Comparison of ENCODE assay signal across 12 cellular contexts in genomic region chr5:143406408-143406807, GRCh38. TPM values are rescaled to one million over a fixed set of nuclear protein-coding genes. Genes with fewer than 3 reads are reported as not detected.
A peak's percentile ranks its signal among the peaks of the same experiment; 100 is the strongest.
DNase-seq lines count a peak whose midpoint lies in the region; TF ChIP-seq lines count a peak whose summit lies in the region.
"Had no signal": no experiment of that assay in that cellular context is flagged by ENCODE, and none has a peak within 500 bp of the region (broad histone marks: within the 10 kb centered on the region; RNA-seq: fewer than 3 reads in every experiment).

No MANE protein-coding gene starts in this region.

- H3K27me3 Mint-ChIP-seq in activated CD4-positive, alpha-beta T cell treated with anti-CD3 and anti-CD28 coated beads, Interleukin-2, amount 10 ng/mL, durations not matched to agents 24 days and 14 days = no peaks in the 10 kb centered on the region
- peaks cover 3% of the 10 kb centered on the region for H3K27me3 Mint-ChIP-seq in activated naive CD8-positive, alpha-beta T cell treated with anti-CD3 and anti-CD28 coated beads for 36 hours
- H3K27me3 Mint-ChIP-seq in neural progenitor cell (ENCODE audit: insufficient read depth, low read depth) = peaks cover 12% of the 10 kb centered on the region

- H3K9me3 ChIP-seq in Loucy (ENCODE audit: insufficient read depth, low read depth, low read length) (no peaks in the 10 kb centered on the region), neural progenitor cell (ENCODE audit: low read depth) (no peaks in the 10 kb centered on the region)
- H3K9me3 ChIP-seq: suprapubic skin had no signal

- H3K9me3 Mint-ChIP-seq in activated CD4-positive, alpha-beta T cell treated with anti-CD3 and anti-CD28 coated beads, Interleukin-2, amount 10 ng/mL, durations not matched to agents 24 days and 14 days = peaks cover 19% of the 10 kb centered on the region
- no peaks in the 10 kb centered on the region for H3K9me3 Mint-ChIP-seq in activated naive CD8-positive, alpha-beta T cell treated with anti-CD3 and anti-CD28 coated beads for 36 hours
- peaks cover 4% of the 10 kb centered on the region for H3K9me3 Mint-ChIP-seq in neural progenitor cell

- no peak overlapping the region for H2AFZ ChIP-seq in Loucy (ENCODE audit: low read length)
- H2AFZ ChIP-seq in neural progenitor cell (replicated peaks) = no peak overlapping the region

- H3K36me3 Mint-ChIP-seq in activated CD4-positive, alpha-beta T cell treated with anti-CD3 and anti-CD28 coated beads, Interleukin-2, amount 10 ng/mL, durations not matched to agents 24 days and 14 days (ENCODE audit: low read depth) = peaks cover 5% of the 10 kb centered on the region
- H3K36me3 Mint-ChIP-seq in activated naive CD8-positive, alpha-beta T cell treated with anti-CD3 and anti-CD28 coated beads for 36 hours = peaks cover 11% of the 10 kb centered on the region
- no peaks in the 10 kb centered on the region for H3K36me3 Mint-ChIP-seq in neural progenitor cell

- H3K27me3 ChIP-seq in Loucy (ENCODE audit: insufficient read depth, low read length, poor library complexity, severe bottlenecking) (no peaks in the 10 kb centered on the region), neural progenitor cell (peaks cover 61% of the 10 kb centered on the region)
- H3K27me3 ChIP-seq: suprapubic skin had no signal

- H3K9ac ChIP-seq in Loucy (ENCODE audit: low read depth, low read length, poor library complexity, severe bottlenecking) = no peak overlapping the region
- no peak overlapping the region for H3K9ac ChIP-seq in neural progenitor cell

- H3K4me3 Mint-ChIP-seq in activated CD4-positive, alpha-beta T cell treated with anti-CD3 and anti-CD28 coated beads, Interleukin-2, amount 10 ng/mL, durations not matched to agents 24 days and 14 days = peak overlapping the region; percentile 68
- peak overlapping the region; percentile 81 for H3K4me3 Mint-ChIP-seq in activated naive CD8-positive, alpha-beta T cell treated with anti-CD3 and anti-CD28 coated beads for 36 hours
- peak overlapping the region; percentile 97 for H3K4me3 Mint-ChIP-seq in neural progenitor cell

- H3K79me2 ChIP-seq in Loucy (ENCODE audit: insufficient read depth, low read length) (peaks cover 20% of the 10 kb centered on the region), neural progenitor cell (ENCODE audit: low read depth) (no peaks in the 10 kb centered on the region)

- H3F3A ChIP-seq in Loucy (ENCODE audit: low read depth) = no peaks in the 10 kb centered on the region
- H3F3A ChIP-seq in neural progenitor cell (ENCODE audit: low read depth) = peaks cover 18% of the 10 kb centered on the region

- no peaks in the 10 kb centered on the region for H3K36me3 ChIP-seq in Loucy (ENCODE audit: insufficient read depth, low read length)
- H3K36me3 ChIP-seq in neural progenitor cell = no peaks in the 10 kb centered on the region
- H3K36me3 ChIP-seq: suprapubic skin had no signal

- peak overlapping the region; percentile 84 for H3K27ac Mint-ChIP-seq in activated CD4-positive, alpha-beta T cell treated with anti-CD3 and anti-CD28 coated beads, Interleukin-2, amount 10 ng/mL, durations not matched to agents 24 days and 14 days
- H3K27ac Mint-ChIP-seq in activated naive CD8-positive, alpha-beta T cell treated with anti-CD3 and anti-CD28 coated beads for 36 hours = peak overlapping the region; percentile 79
- no peak overlapping the region for H3K27ac Mint-ChIP-seq in neural progenitor cell

- H4K20me1 ChIP-seq in Loucy (ENCODE audit: insufficient read depth, low read length, poor library complexity, severe bottlenecking) = peaks cover 14% of the 10 kb centered on the region
- peaks cover 8% of the 10 kb centered on the region for H4K20me1 ChIP-seq in neural progenitor cell (ENCODE audit: low read depth)

- DNase-seq in activated CD4-positive, alpha-beta T cell treated with anti-CD3 and anti-CD28 coated beads, Interleukin-2, amount 10 ng/mL, durations not matched to agents 24 days and 14 days = no peak
- DNase-seq in activated CD4-positive, alpha-beta T cell treated with anti-CD3 and anti-CD28 coated beads for 4 hours = no peak
- no peak for DNase-seq in activated naive CD8-positive, alpha-beta T cell treated with anti-CD3 and anti-CD28 coated beads for 36 hours
- no peak for DNase-seq in neural progenitor cell (ENCODE audit: low spot score)
- no peak for DNase-seq in NCI-H128 (lab: John Stamatoyannopoulos, UW; ENCODE audit: unreplicated experiment)
- no peak for DNase-seq in substantia nigra (lab: John Stamatoyannopoulos, UW)
- no peak for DNase-seq in Kasumi-1 (lab: John Stamatoyannopoulos, UW)
- DNase-seq: activated gamma-delta T cell; central memory CD4-positive, alpha-beta T cell; NCI-H1048 had no signal

- H3K4me2 ChIP-seq in Loucy (ENCODE audit: low read depth, low read length, poor library complexity, severe bottlenecking) (peak overlapping the region; percentile 92), neural progenitor cell (no peak overlapping the region)

- H3K27ac ChIP-seq in neural progenitor cell (no peak overlapping the region), substantia nigra (ENCODE audit: low read depth, low read length, poor library complexity, severe bottlenecking) (no peak overlapping the region)

- intact Hi-C loops in activated CD4-positive, alpha-beta T cell treated with anti-CD3 and anti-CD28 coated beads, Interleukin-2, amount 10 ng/mL, durations not matched to agents 24 days and 14 days (cut with micrococcal nuclease) = no loop called here

- no peak for TF ChIP-seq CTCF in Loucy (conservative IDR thresholded peaks at IDR 0.05; ENCODE audit: low read length)
- no peak for TF ChIP-seq CTCF in neural progenitor cell (IDR thresholded peaks at IDR 0.05)

- peaks cover 22% of the 10 kb centered on the region for H3K4me1 Mint-ChIP-seq in activated CD4-positive, alpha-beta T cell treated with anti-CD3 and anti-CD28 coated beads, Interleukin-2, amount 10 ng/mL, durations not matched to agents 24 days and 14 days
- peaks cover 18% of the 10 kb centered on the region for H3K4me1 Mint-ChIP-seq in activated naive CD8-positive, alpha-beta T cell treated with anti-CD3 and anti-CD28 coated beads for 36 hours
- peaks cover 9% of the 10 kb centered on the region for H3K4me1 Mint-ChIP-seq in neural progenitor cell

- H3K4me3 ChIP-seq in Loucy (ENCODE audit: low read length, poor library complexity, severe bottlenecking) = peak overlapping the region; percentile 98
- H3K4me3 ChIP-seq in neural progenitor cell = no peak overlapping the region

- H3K4me1 ChIP-seq in Loucy (ENCODE audit: insufficient read depth, low read length, poor library complexity, severe bottlenecking) (peaks cover 37% of the 10 kb centered on the region), neural progenitor cell (peaks cover 9% of the 10 kb centered on the region)

- no peaks in the 10 kb centered on the region for H3K9me2 ChIP-seq in Loucy (replicated peaks; ENCODE audit: low read depth, low read length)

RNA-seq across cellular contexts. Expression of gene NR3C1, which starts 2.9 kb away (rescaled TPM):
- 62.2 and 64.7 TPM in 2 replicates for total RNA-seq in activated CD4-positive, alpha-beta T cell treated with anti-CD3 and anti-CD28 coated beads, Interleukin-2, amount 10 ng/mL, durations not matched to agents 24 days and 14 days
- total RNA-seq in activated naive CD8-positive, alpha-beta T cell treated with anti-CD3 and anti-CD28 coated beads for 36 hours = 10 to 100 TPM; 51.2 to 54.0 TPM
- 0.17 and 0.37 TPM in 2 replicates for total RNA-seq in neural progenitor cell (ENCODE audit: low replicate concordance)

Comparison
In these comparisons a context has a peak if more than half of its experiments do, and no peak if none do; other contexts are left out.
1. RNA of gene NR3C1, which starts 2.9 kb away (total RNA-seq): 62.2 to 64.7 TPM in activated CD4-positive, alpha-beta T cell treated with anti-CD3 and anti-CD28 coated beads, Interleukin-2, amount 10 ng/mL, durations not matched to agents 24 days and 14 days and 51.2 to 54.0 TPM in activated naive CD8-positive, alpha-beta T cell treated with anti-CD3 and anti-CD28 coated beads for 36 hours; 0.17 to 0.37 TPM in neural progenitor cell; every median in the first group is over 10 times any median in the second.
2. Peak in every context shown above with its lines, with median percentiles within 50 percentile points of each other: H3K4me3 Mint-ChIP-seq.